ENCODE assay signal across 18 cellular contexts in the genomic region with DNA sequence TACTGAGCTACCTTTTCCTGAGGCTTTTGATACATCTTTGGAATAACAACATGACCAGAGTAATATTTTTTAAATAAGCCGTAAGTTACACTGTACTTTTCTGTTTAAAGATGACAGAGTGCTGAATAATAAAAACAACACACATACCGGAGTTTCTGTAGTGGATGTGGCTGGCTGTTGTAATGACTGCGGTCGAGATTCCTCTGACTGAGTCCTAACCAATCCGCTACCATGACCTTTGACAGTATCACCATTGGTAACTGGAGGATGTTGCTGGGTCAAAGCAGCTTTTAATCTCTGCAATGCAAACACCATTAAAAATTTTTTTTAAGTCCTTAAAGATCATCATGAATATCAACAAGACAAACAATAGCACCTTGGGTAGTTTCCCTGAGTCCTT.
DNase-seq lines count a peak whose midpoint lies in the region; ATAC-seq and TF ChIP-seq lines count a peak whose summit lies in the region.
"Had no signal": no experiment of that assay in that cellular context is flagged by ENCODE, and none has a peak within 500 bp of the region (broad histone marks: within the 10 kb centered on the region; RNA-seq: fewer than 3 reads in every experiment).

No MANE protein-coding gene starts in this region.

- H3K4me1 ChIP-seq in vagina: no peaks in the 10 kb centered on the region
- H3K4me1 ChIP-seq: thyroid gland had no signal

- intact Hi-C loops in activated T-helper 1 cell treated with anti-CD3 and anti-CD28 coated beads, Interleukin-12 subunit alpha, Interleukin-12 subunit beta, Interleukin-2, Interleukin-4 antibody, amounts not matched to agents 30 ng/mL and 10 ng/mL and 1 ng/mL, durations not matched to agents 14 hours and 24 hours and 36 hours (cut with micrococcal nuclease): no loop called here
- intact Hi-C loops in vagina (cut with DNase I): no loop called here

- peaks cover 6% of the 10 kb centered on the region for H3K36me3 Mint-ChIP-seq in chondrocyte (ENCODE audit: low read depth)
- H3K36me3 Mint-ChIP-seq in activated T-helper 1 cell treated with anti-CD3 and anti-CD28 coated beads, Interleukin-12 subunit alpha, Interleukin-12 subunit beta, Interleukin-2, Interleukin-4 antibody, amounts not matched to agents 30 ng/mL and 10 ng/mL and 1 ng/mL, durations not matched to agents 14 hours and 24 hours and 36 hours (ENCODE audit: low read depth): peaks cover 22% of the 10 kb centered on the region

- H3K27ac Mint-ChIP-seq in chondrocyte (ENCODE audit: unreplicated experiment): peak overlapping the region; percentile 87
- H3K27ac Mint-ChIP-seq in activated T-helper 1 cell treated with anti-CD3 and anti-CD28 coated beads, Interleukin-12 subunit alpha, Interleukin-12 subunit beta, Interleukin-2, Interleukin-4 antibody, amounts not matched to agents 30 ng/mL and 10 ng/mL and 1 ng/mL, durations not matched to agents 14 hours and 24 hours and 36 hours: no peak overlapping the region

- no peaks in the 10 kb centered on the region for H3K27me3 ChIP-seq in vagina
- H3K27me3 ChIP-seq: thyroid gland had no signal

- H3K4me1 Mint-ChIP-seq in chondrocyte (ENCODE audit: low read depth): peaks cover 38% of the 10 kb centered on the region
- no peaks in the 10 kb centered on the region for H3K4me1 Mint-ChIP-seq in activated T-helper 1 cell treated with anti-CD3 and anti-CD28 coated beads, Interleukin-12 subunit alpha, Interleukin-12 subunit beta, Interleukin-2, Interleukin-4 antibody, amounts not matched to agents 30 ng/mL and 10 ng/mL and 1 ng/mL, durations not matched to agents 14 hours and 24 hours and 36 hours (ENCODE audit: low read depth)

- no peak overlapping the region for H3K4me3 ChIP-seq in vagina
- H3K4me3 ChIP-seq: left ventricle myocardium inferior, thyroid gland had no signal

- TF ChIP-seq CTCF in chondrocyte (IDR thresholded peaks at IDR 0.05) (no peak), vagina (IDR thresholded peaks at IDR 0.05) (no peak)

- H3K9me3 Mint-ChIP-seq in chondrocyte (ENCODE audit: low read depth): no peaks in the 10 kb centered on the region
- no peaks in the 10 kb centered on the region for H3K9me3 Mint-ChIP-seq in activated T-helper 1 cell treated with anti-CD3 and anti-CD28 coated beads, Interleukin-12 subunit alpha, Interleukin-12 subunit beta, Interleukin-2, Interleukin-4 antibody, amounts not matched to agents 30 ng/mL and 10 ng/mL and 1 ng/mL, durations not matched to agents 14 hours and 24 hours and 36 hours
- H3K9me3 Mint-ChIP-seq: naive thymus-derived CD8-positive, alpha-beta T cell had no signal

- ATAC-seq in HG03521 (IDR thresholded peaks at IDR 0.05; ENCODE audit: unreplicated experiment): no peak
- ATAC-seq: naive thymus-derived CD8-positive, alpha-beta T cell had no signal

- H3K27ac ChIP-seq in vagina: no peak overlapping the region
- H3K27ac ChIP-seq: left ventricle myocardium inferior, thyroid gland had no signal

- peaks cover 4 to 23% of the 10 kb centered on the region in 2 donors for H3K36me3 ChIP-seq in vagina

- peak; percentile 57 for DNase-seq in DMS53 (lab: John Stamatoyannopoulos, UW)
- DNase-seq in LHCN-M2 (ENCODE audit: low read depth): peak; percentile 95
- DNase-seq in chondrocyte (ENCODE audit: low spot score): no peak
- DNase-seq in lung microvascular endothelial cell (ENCODE audit: low read depth in 2 of 2): peak; percentile 24 to 41
- DNase-seq in activated T-helper 1 cell treated with anti-CD3 and anti-CD28 coated beads, Interleukin-12 subunit alpha, Interleukin-12 subunit beta, Interleukin-2, Interleukin-4 antibody, amounts not matched to agents 30 ng/mL and 10 ng/mL and 1 ng/mL, durations not matched to agents 14 hours and 24 hours and 36 hours (ENCODE audit: low spot score): no peak
- DNase-seq in vagina (ENCODE audit: extremely low spot score in 2 of 2): no peak
- DNase-seq in NCI-H1694 (lab: John Stamatoyannopoulos, UW): no peak
- DNase-seq: C1 segment of cervical spinal cord; central memory CD4-positive, alpha-beta T cell; DMS79 treated with DMSO at 0.1 percent for 48 hours; hippocampal formation; left ventricle myocardium inferior; naive thymus-derived CD8-positive, alpha-beta T cell; NCI-H226; stimulated activated CD4-positive, alpha-beta T cell treated with anti-CD3 and anti-CD28 coated beads, Interleukin-2, amount 100 ng/mL, for 24 hours; stimulated activated CD8-positive, alpha-beta memory T cell treated with anti-CD3 and anti-CD28 coated beads, Interleukin-4, amount 100 ng/mL, for 48 hours; thyroid gland had no signal

- no peak for TF ChIP-seq POLR2A in vagina (IDR thresholded peaks at IDR 0.05)

- H3K27me3 Mint-ChIP-seq in chondrocyte (ENCODE audit: low read depth): no peaks in the 10 kb centered on the region
- no peaks in the 10 kb centered on the region for H3K27me3 Mint-ChIP-seq in activated T-helper 1 cell treated with anti-CD3 and anti-CD28 coated beads, Interleukin-12 subunit alpha, Interleukin-12 subunit beta, Interleukin-2, Interleukin-4 antibody, amounts not matched to agents 30 ng/mL and 10 ng/mL and 1 ng/mL, durations not matched to agents 14 hours and 24 hours and 36 hours (ENCODE audit: insufficient read depth)
- H3K27me3 Mint-ChIP-seq: naive thymus-derived CD8-positive, alpha-beta T cell had no signal

- H3K9me3 ChIP-seq in vagina: no peaks in the 10 kb centered on the region
- H3K9me3 ChIP-seq: left ventricle myocardium inferior, thyroid gland had no signal

- no peak overlapping the region for H3K4me3 Mint-ChIP-seq in chondrocyte (ENCODE audit: unreplicated experiment)
- H3K4me3 Mint-ChIP-seq in activated T-helper 1 cell treated with anti-CD3 and anti-CD28 coated beads, Interleukin-12 subunit alpha, Interleukin-12 subunit beta, Interleukin-2, Interleukin-4 antibody, amounts not matched to agents 30 ng/mL and 10 ng/mL and 1 ng/mL, durations not matched to agents 14 hours and 24 hours and 36 hours: no peak overlapping the region
- H3K4me3 Mint-ChIP-seq: naive thymus-derived CD8-positive, alpha-beta T cell had no signal

Comparison
In these comparisons a context has a peak if more than half of its experiments do, and no peak if none do; other contexts are left out.
1. DNase-seq: peak in DMS53 (single experiment), LHCN-M2 (single experiment) and lung microvascular endothelial cell (2 of 2); none in chondrocyte (single experiment), activated T-helper 1 cell treated with anti-CD3 and anti-CD28 coated beads, Interleukin-12 subunit alpha, Interleukin-12 subunit beta, Interleukin-2, Interleukin-4 antibody, amounts not matched to agents 30 ng/mL and 10 ng/mL and 1 ng/mL, durations not matched to agents 14 hours and 24 hours and 36 hours (single experiment), vagina (0 of 2) and NCI-H1694 (single experiment).